10 cellular contexts compared by ENCODE assay signal in genomic region chrX:41559662-41560061, GRCh38.
A peak's percentile ranks its signal among the peaks of the same experiment; 100 is the strongest.
DNase-seq lines count a peak whose midpoint lies in the region; ATAC-seq and TF ChIP-seq lines count a peak whose summit lies in the region.
"Had no signal": no experiment of that assay in that cellular context is flagged by ENCODE, and none has a peak within 500 bp of the region (broad histone marks: within the 10 kb centered on the region; RNA-seq: fewer than 3 reads in every experiment).

No MANE protein-coding gene starts in this region.

- TF ChIP-seq POLR2A in testis (IDR thresholded peaks at IDR 0.05), result no peak

- no peak overlapping the region for H3K27ac ChIP-seq in testis
- H3K27ac ChIP-seq: BLaER1 had no signal

- H3K9me3 ChIP-seq in testis, result no peaks in the 10 kb centered on the region
- H3K9me3 ChIP-seq: BLaER1, prostate gland had no signal

- peak; percentile 32 to 40 for DNase-seq in activated CD4-positive, alpha-beta T cell treated with anti-CD3 and anti-CD28 coated beads for 4 hours
- DNase-seq in activated CD4-positive, alpha-beta T cell treated with anti-CD3 and anti-CD28 coated beads for 1 hour, result no peak
- peak; percentile 27 for DNase-seq in activated T-cell treated with anti-CD3 and anti-CD28 coated beads, Interleukin-2, amount 50 U/mL, for 4 hours
- no peak for DNase-seq in immature natural killer cell
- DNase-seq in effector CD4-positive, alpha-beta T cell, result no peak
- DNase-seq in testis, result no peak
- DNase-seq in stimulated activated naive B cell treated with anti-CD40 and anti-IgM and Interleukin-4, amounts not matched to agents 10 μg/mL and 1 μg/mL and 100 μg/mL, for 72 hours, result no peak

- no peaks in the 10 kb centered on the region for H3K36me3 ChIP-seq in testis (ENCODE audit: low read depth, missing control alignments)
- H3K36me3 ChIP-seq: BLaER1, prostate gland had no signal

- H3K27ac Mint-ChIP-seq in immature natural killer cell, result peak overlapping the region in 5 of 6 donors; percentile 32 to 83 (median 77)
- H3K27ac Mint-ChIP-seq in stimulated activated naive CD8-positive, alpha-beta T cell treated with anti-CD3 and anti-CD28 coated beads, Interleukin-15, Interleukin-2, amounts not matched to agents 100 ng/mL and 50 ng/mL, for 24 hours, result peak overlapping the region; percentile 81
- no peak overlapping the region for H3K27ac Mint-ChIP-seq in stimulated activated naive B cell treated with anti-CD40 and anti-IgM and Interleukin-4, amounts not matched to agents 10 μg/mL and 1 μg/mL and 100 μg/mL, for 72 hours

- intact Hi-C loops in testis (cut with DNase I; ENCODE audit: low total_unique reads), result no loop called here

- ATAC-seq in activated T-cell treated with anti-CD3 and anti-CD28 coated beads, Interleukin-2, amount 50 U/mL, for 4 hours, result peak in 1 of 2 donors; percentile 60
- ATAC-seq in stimulated activated naive B cell treated with anti-CD40 and anti-IgM and Interleukin-4, amounts not matched to agents 10 μg/mL and 1 μg/mL and 100 μg/mL, for 72 hours (replicated peaks), result no peak

- H3K4me1 ChIP-seq in testis, result no peaks in the 10 kb centered on the region
- H3K4me1 ChIP-seq: prostate gland had no signal

- no peaks in the 10 kb centered on the region for H3K27me3 Mint-ChIP-seq in activated T-cell treated with anti-CD3 and anti-CD28 coated beads, Interleukin-2, amount 50 U/mL, for 4 hours (ENCODE audit: low read depth)
- peaks cover 0 to 9% (median 3%) of the 10 kb centered on the region in 3 donors for H3K27me3 Mint-ChIP-seq in immature natural killer cell (ENCODE audit: low read depth in 3 of 3)
- H3K27me3 Mint-ChIP-seq in stimulated activated naive CD8-positive, alpha-beta T cell treated with anti-CD3 and anti-CD28 coated beads, Interleukin-15, Interleukin-2, amounts not matched to agents 100 ng/mL and 50 ng/mL, for 24 hours, result no peaks in the 10 kb centered on the region
- peaks cover 0 to 4% of the 10 kb centered on the region in 2 donors for H3K27me3 Mint-ChIP-seq in stimulated activated naive B cell treated with anti-CD40 and anti-IgM and Interleukin-4, amounts not matched to agents 10 μg/mL and 1 μg/mL and 100 μg/mL, for 72 hours

- no peaks in the 10 kb centered on the region for H3K36me3 Mint-ChIP-seq in activated T-cell treated with anti-CD3 and anti-CD28 coated beads, Interleukin-2, amount 50 U/mL, for 4 hours (ENCODE audit: insufficient read depth)
- H3K36me3 Mint-ChIP-seq in immature natural killer cell, result peaks cover 0 to 2% (median 0%) of the 10 kb centered on the region in 3 donors
- H3K36me3 Mint-ChIP-seq in stimulated activated naive CD8-positive, alpha-beta T cell treated with anti-CD3 and anti-CD28 coated beads, Interleukin-15, Interleukin-2, amounts not matched to agents 100 ng/mL and 50 ng/mL, for 24 hours (ENCODE audit: low read depth), result no peaks in the 10 kb centered on the region
- H3K36me3 Mint-ChIP-seq in stimulated activated naive B cell treated with anti-CD40 and anti-IgM and Interleukin-4, amounts not matched to agents 10 μg/mL and 1 μg/mL and 100 μg/mL, for 72 hours, result peaks cover under 1 to 1% of the 10 kb centered on the region in 2 donors

- H3K27me3 ChIP-seq in testis, result no peaks in the 10 kb centered on the region

- H3K9me3 Mint-ChIP-seq in activated T-cell treated with anti-CD3 and anti-CD28 coated beads, Interleukin-2, amount 50 U/mL, for 4 hours, result no peaks in the 10 kb centered on the region
- H3K9me3 Mint-ChIP-seq in immature natural killer cell, result no peaks in the 10 kb centered on the region
- no peaks in the 10 kb centered on the region for H3K9me3 Mint-ChIP-seq in stimulated activated naive CD8-positive, alpha-beta T cell treated with anti-CD3 and anti-CD28 coated beads, Interleukin-15, Interleukin-2, amounts not matched to agents 100 ng/mL and 50 ng/mL, for 24 hours
- no peaks in the 10 kb centered on the region for H3K9me3 Mint-ChIP-seq in stimulated activated naive B cell treated with anti-CD40 and anti-IgM and Interleukin-4, amounts not matched to agents 10 μg/mL and 1 μg/mL and 100 μg/mL, for 72 hours

- H3K4me3 Mint-ChIP-seq in activated T-cell treated with anti-CD3 and anti-CD28 coated beads, Interleukin-2, amount 50 U/mL, for 4 hours, result peak overlapping the region; percentile 21
- peak overlapping the region in 4 of 5 donors; percentile 16 to 60 (median 41) for H3K4me3 Mint-ChIP-seq in immature natural killer cell
- peak overlapping the region; percentile 19 for H3K4me3 Mint-ChIP-seq in stimulated activated naive CD8-positive, alpha-beta T cell treated with anti-CD3 and anti-CD28 coated beads, Interleukin-15, Interleukin-2, amounts not matched to agents 100 ng/mL and 50 ng/mL, for 24 hours
- H3K4me3 Mint-ChIP-seq in stimulated activated naive B cell treated with anti-CD40 and anti-IgM and Interleukin-4, amounts not matched to agents 10 μg/mL and 1 μg/mL and 100 μg/mL, for 72 hours, result no peak overlapping the region

- TF ChIP-seq CTCF in testis (IDR thresholded peaks at IDR 0.05), result no peak

- WGBS in testis, 2 donors, result 26 to 45% methylated on average over 3 to 5 of the region's 5 CpGs

- H3K4me1 Mint-ChIP-seq in activated T-cell treated with anti-CD3 and anti-CD28 coated beads, Interleukin-2, amount 50 U/mL, for 4 hours (ENCODE audit: low read depth), result peaks cover 49% of the 10 kb centered on the region
- peaks cover 43 to 54% of the 10 kb centered on the region in 2 donors for H3K4me1 Mint-ChIP-seq in immature natural killer cell
- H3K4me1 Mint-ChIP-seq in stimulated activated naive CD8-positive, alpha-beta T cell treated with anti-CD3 and anti-CD28 coated beads, Interleukin-15, Interleukin-2, amounts not matched to agents 100 ng/mL and 50 ng/mL, for 24 hours (ENCODE audit: low read depth), result peaks cover 47% of the 10 kb centered on the region
- H3K4me1 Mint-ChIP-seq in stimulated activated naive B cell treated with anti-CD40 and anti-IgM and Interleukin-4, amounts not matched to agents 10 μg/mL and 1 μg/mL and 100 μg/mL, for 72 hours, result peaks cover 8 to 11% of the 10 kb centered on the region in 2 donors

- no peak overlapping the region for H3K4me3 ChIP-seq in testis
- H3K4me3 ChIP-seq: BLaER1, prostate gland had no signal

Comparison
In these comparisons a context has a peak if more than half of its experiments do, and no peak if none do; other contexts are left out.
1. DNase-seq: peak in activated CD4-positive, alpha-beta T cell treated with anti-CD3 and anti-CD28 coated beads for 4 hours (2 of 2) and activated T-cell treated with anti-CD3 and anti-CD28 coated beads, Interleukin-2, amount 50 U/mL, for 4 hours (single experiment); none in activated CD4-positive, alpha-beta T cell treated with anti-CD3 and anti-CD28 coated beads for 1 hour (single experiment), immature natural killer cell (0 of 3), effector CD4-positive, alpha-beta T cell (single experiment), testis (single experiment) and stimulated activated naive B cell treated with anti-CD40 and anti-IgM and Interleukin-4, amounts not matched to agents 10 μg/mL and 1 μg/mL and 100 μg/mL, for 72 hours (single experiment).
2. H3K4me3 Mint-ChIP-seq: peak in activated T-cell treated with anti-CD3 and anti-CD28 coated beads, Interleukin-2, amount 50 U/mL, for 4 hours (single experiment), immature natural killer cell (4 of 5) and stimulated activated naive CD8-positive, alpha-beta T cell treated with anti-CD3 and anti-CD28 coated beads, Interleukin-15, Interleukin-2, amounts not matched to agents 100 ng/mL and 50 ng/mL, for 24 hours (single experiment); none in stimulated activated naive B cell treated with anti-CD40 and anti-IgM and Interleukin-4, amounts not matched to agents 10 μg/mL and 1 μg/mL and 100 μg/mL, for 72 hours (0 of 2).